13 cellular contexts compared by ENCODE assay signal in genomic region chr13:80945328-80945727, GRCh38.
A peak's percentile ranks its signal among the peaks of the same experiment; 100 is the strongest.
DNase-seq lines count a peak whose midpoint lies in the region; ATAC-seq and TF ChIP-seq lines count a peak whose summit lies in the region.
"Had no signal": no experiment of that assay in that cellular context is flagged by ENCODE, and none has a peak within 500 bp of the region (broad histone marks: within the 10 kb centered on the region; RNA-seq: fewer than 3 reads in every experiment).

No MANE protein-coding gene starts in this region.

- peaks cover 0 to 5% of the 10 kb centered on the region in 2 donors for H3K9me3 Mint-ChIP-seq in stimulated activated naive CD8-positive, alpha-beta T cell treated with anti-CD3 and anti-CD28 coated beads, Interleukin-15, amount 100 ng/mL, for 72 hours

- POLR2A ChIA-PET in A673 (lab: Charles Lee; ENCODE audit: low non-redundant PET), result no interaction called here

- peak; percentile 77 for ATAC-seq in left lobe of liver
- no peak for ATAC-seq in stimulated activated naive CD8-positive, alpha-beta T cell treated with anti-CD3 and anti-CD28 coated beads, Interleukin-15, amount 100 ng/mL, for 72 hours

- H3K4me3 ChIP-seq in A673 (ENCODE audit: low read depth, low read length, poor library complexity, severe bottlenecking) (no peak overlapping the region), HUES48 (ENCODE audit: low read depth, low read length) (no peak overlapping the region)
- H3K4me3 ChIP-seq: PC-9 had no signal

- H3K4me3 Mint-ChIP-seq in stimulated activated naive CD8-positive, alpha-beta T cell treated with anti-CD3 and anti-CD28 coated beads, Interleukin-15, amount 100 ng/mL, for 72 hours, result no peak overlapping the region

- DNase-seq in A673 (ENCODE audit: low spot score), result peak; percentile 45
- DNase-seq in ecto neural progenitor cell (ENCODE audit: low spot score), result peak; percentile 60
- no peak for DNase-seq in left lobe of liver (ENCODE audit: low spot score)
- no peak for DNase-seq in stimulated activated naive CD8-positive, alpha-beta T cell treated with anti-CD3 and anti-CD28 coated beads, Interleukin-15, amount 100 ng/mL, for 72 hours
- DNase-seq in mucosa of gallbladder (ENCODE audit: low spot score), result no peak
- no peak for DNase-seq in activated CD4-positive, alpha-beta T cell treated with anti-CD3 and anti-CD28 coated beads, Interleukin-2, amount 50 U/mL, for 48 hours
- DNase-seq in D341Med (ENCODE audit: low spot score), result no peak
- DNase-seq: DMS79 treated with DMSO at 0.1 percent for 48 hours; NCI-H2171; PC-9; stimulated activated CD4-positive, alpha-beta T cell treated with anti-CD3 and anti-CD28 coated beads, Interleukin-4, amount 100 ng/mL, for 24 hours; stimulated activated naive CD4-positive, alpha-beta T cell treated with Interleukin-2 at 50 U/mL for 16 hours had no signal

- peaks cover 4% of the 10 kb centered on the region for H3K4me1 ChIP-seq in A673 (ENCODE audit: insufficient read depth, low read length, poor library complexity, severe bottlenecking)
- peaks cover 5% of the 10 kb centered on the region; the same call in 1 of the 2 replicates for H3K4me1 ChIP-seq in HUES48 (ENCODE audit: control insufficient read depth, insufficient read depth, low read length)

- CTCF ChIA-PET in A673 (lab: Charles Lee), result no interaction called here

- H3K9me3 ChIP-seq in A673 (ENCODE audit: low read depth, low read length, poor library complexity, severe bottlenecking) (no peaks in the 10 kb centered on the region), HUES48 (ENCODE audit: control insufficient read depth, insufficient read depth, low read length) (no peaks in the 10 kb centered on the region)

- H3K36me3 ChIP-seq in A673 (ENCODE audit: insufficient read depth, low read length, poor library complexity, severe bottlenecking) (no peaks in the 10 kb centered on the region), HUES48 (ENCODE audit: control insufficient read depth, insufficient read depth, low read length) (no peaks in the 10 kb centered on the region)

- no TSS peak for BruUV-seq in A673 (replicated peaks; lab: Mats Ljungman, UMichigan)

- no peaks in the 10 kb centered on the region for H3K27me3 ChIP-seq in A673 (replicated peaks; ENCODE audit: insufficient read depth, low read depth, low read length, poor library complexity)
- no peaks in the 10 kb centered on the region for H3K27me3 ChIP-seq in HUES48 (ENCODE audit: control insufficient read depth, insufficient read depth, low read length)

- H3K27me3 Mint-ChIP-seq in stimulated activated naive CD8-positive, alpha-beta T cell treated with anti-CD3 and anti-CD28 coated beads, Interleukin-15, amount 100 ng/mL, for 72 hours, result no peaks in the 10 kb centered on the region

- no peak overlapping the region for H3K27ac Mint-ChIP-seq in stimulated activated naive CD8-positive, alpha-beta T cell treated with anti-CD3 and anti-CD28 coated beads, Interleukin-15, amount 100 ng/mL, for 72 hours

- intact Hi-C loops in A673 (cut with micrococcal nuclease; ENCODE audit: unreplicated experiment), result no loop called here

- no peak overlapping the region for H3K9ac ChIP-seq in HUES48 (ENCODE audit: low read depth, low read length)

- no peaks in the 10 kb centered on the region for H3K4me1 Mint-ChIP-seq in stimulated activated naive CD8-positive, alpha-beta T cell treated with anti-CD3 and anti-CD28 coated beads, Interleukin-15, amount 100 ng/mL, for 72 hours

- TF ChIP-seq CTCF in A673 (conservative IDR thresholded peaks at IDR 0.05; ENCODE audit: low read depth, low read length), result no peak

- H3K27ac ChIP-seq in A673 (ENCODE audit: low read depth, low read length, poor library complexity, severe bottlenecking), result no peak overlapping the region
- H3K27ac ChIP-seq in HUES48 (ENCODE audit: low read depth, low read length), result peak overlapping the region; percentile 66
- H3K27ac ChIP-seq: PC-9 had no signal

Comparison
In these comparisons a context has a peak if more than half of its experiments do, and no peak if none do; other contexts are left out.
1. DNase-seq: peak in A673 (single experiment) and ecto neural progenitor cell (single experiment); none in left lobe of liver (single experiment), stimulated activated naive CD8-positive, alpha-beta T cell treated with anti-CD3 and anti-CD28 coated beads, Interleukin-15, amount 100 ng/mL, for 72 hours (0 of 2), mucosa of gallbladder (single experiment), activated CD4-positive, alpha-beta T cell treated with anti-CD3 and anti-CD28 coated beads, Interleukin-2, amount 50 U/mL, for 48 hours (0 of 2) and D341Med (single experiment).